Comparison of ENCODE assay signal across 8 cellular contexts in genomic region chr7:74256446-74257408, GRCh38. TPM values are rescaled to one million over a fixed set of nuclear protein-coding genes. Genes with fewer than 3 reads are reported as not detected.
DNase-seq lines count a peak whose midpoint lies in the region; ATAC-seq and TF ChIP-seq lines count a peak whose summit lies in the region.

No MANE protein-coding gene starts in this region.

- H3K9me2 ChIP-seq in PC-9 (ENCODE audit: insufficient read depth), result no peaks in the 10 kb centered on the region

- DNase-seq in DND-41 (no peak), PC-9 (no peak), dorsolateral prefrontal cortex (no peak), renal cortical epithelial cell (ENCODE audit: low read depth) (peak; percentile 47), KG1 (lab: John Stamatoyannopoulos, UW) (no peak), NCI-H2107 (lab: John Stamatoyannopoulos, UW) (no peak), NCI-H2107 treated with DMSO at 0.1 percent for 48 hours (lab: John Stamatoyannopoulos, UW; ENCODE audit: unreplicated experiment) (no peak), NCI-H748 treated with DMSO at 0.1 percent for 48 hours (lab: John Stamatoyannopoulos, UW) (no peak)

- peaks cover 35% of the 10 kb centered on the region for H3K79me2 ChIP-seq in DND-41 (ENCODE audit: insufficient read depth, low read length)
- peaks cover 41% of the 10 kb centered on the region for H3K79me2 ChIP-seq in PC-9 (ENCODE audit: low read depth)

- H3K4me3 ChIP-seq in DND-41 (ENCODE audit: low read depth in 1 of 2, low read length in 2 of 2), result no peak overlapping the region
- H3K4me3 ChIP-seq in PC-9, result no peak overlapping the region
- peak overlapping the region in 1 of 59 donors; percentile 5 for H3K4me3 ChIP-seq in dorsolateral prefrontal cortex

- H3K27me3 ChIP-seq in DND-41 (ENCODE audit: insufficient read depth, low read length, poor library complexity) (no peaks in the 10 kb centered on the region), PC-9 (ENCODE audit: insufficient read depth, low read depth) (no peaks in the 10 kb centered on the region), dorsolateral prefrontal cortex (no peaks in the 10 kb centered on the region)

- no peaks in the 10 kb centered on the region for H3K9me3 ChIP-seq in DND-41 (ENCODE audit: insufficient read depth, low read length, severe bottlenecking)
- H3K9me3 ChIP-seq in PC-9 (ENCODE audit: insufficient read depth, low read depth), result no peaks in the 10 kb centered on the region

- H4K20me1 ChIP-seq in DND-41 (ENCODE audit: insufficient read depth, low read length), result peaks cover 11% of the 10 kb centered on the region; the same call in 1 of the 2 replicates
- no peaks in the 10 kb centered on the region for H4K20me1 ChIP-seq in PC-9 (ENCODE audit: insufficient read depth)

- H3K27ac ChIP-seq in DND-41 (ENCODE audit: low read length) (peak overlapping the region; percentile 2; the same call in 1 of the 2 replicates), PC-9 (0 out of 2 replicates have a peak overlapping the region, but pooled peaks have one; percentile 12), dorsolateral prefrontal cortex (peak overlapping the region in 47 of 59 donors; percentile 6 to 99 (median 45))

- H3K4me1 ChIP-seq in DND-41 (ENCODE audit: insufficient read depth, low read length), result peaks cover 28% of the 10 kb centered on the region
- H3K4me1 ChIP-seq in PC-9 (replicated peaks; ENCODE audit: insufficient read depth), result peaks cover 20% of the 10 kb centered on the region

- no peak overlapping the region for H3K9ac ChIP-seq in DND-41 (ENCODE audit: low read depth, low read length)

- no peak overlapping the region for H3K4me2 ChIP-seq in DND-41 (ENCODE audit: insufficient read depth, low read length)
- H3K4me2 ChIP-seq in PC-9, result no peak overlapping the region

- H2AFZ ChIP-seq in DND-41 (ENCODE audit: low read depth, low read length) (no peak overlapping the region), PC-9 (no peak overlapping the region)

- intact Hi-C loops in PC-9 (cut with micrococcal nuclease; ENCODE audit: unreplicated experiment) (no loop called here), dorsolateral prefrontal cortex (cut with DNase I) (loop anchor here in 1 of 2 donors (5.0 kb wide), 1 partner anchor 49 kb away; no protein-coding TSS in a partner anchor)

- peaks cover 19% of the 10 kb centered on the region for H3F3A ChIP-seq in PC-9 (ENCODE audit: insufficient read depth, low read depth)

- ATAC-seq in DND-41 (ENCODE audit: insufficient read depth, low read depth), result no peak

- CTCF ChIA-PET in PC-9 (lab: Charles Lee), result no interaction called here

- no peak for TF ChIP-seq CTCF in DND-41 (IDR thresholded peaks at IDR 0.05; ENCODE audit: borderline replicate concordance, extremely low read depth, low read length, poor library complexity, severe bottlenecking)
- TF ChIP-seq CTCF in PC-9 (conservative IDR thresholded peaks at IDR 0.05), result no peak
- no peak for TF ChIP-seq CTCF in dorsolateral prefrontal cortex (IDR thresholded peaks at IDR 0.05 in 54 of 56, conservative IDR thresholded peaks at IDR 0.05 in 2 of 56; ENCODE audit: low read depth in 1 of 56, partially characterized antibody in 56 of 56)

- POLR2A ChIA-PET in PC-9 (lab: Charles Lee; ENCODE audit: unreplicated experiment), result interaction anchor here (0.5 to 0.8 kb wide), 3 partner anchors 46 to 1388 kb away, joined by 3 to 6 read pairs (median 3); no protein-coding TSS in a partner anchor

- H3K36me3 ChIP-seq in DND-41 (ENCODE audit: insufficient read depth, low read length) (peaks cover 18% of the 10 kb centered on the region), PC-9 (ENCODE audit: low read depth) (peaks cover 2% of the 10 kb centered on the region; the same call in 1 of the 2 replicates)

- BruUV-seq in PC-9 (replicated peaks; lab: Mats Ljungman, UMichigan), result no TSS peak

RNA-seq across cellular contexts. Expression of gene RFC2, which starts 2.5 kb away (rescaled TPM):
- total RNA-seq in PC-9 (2021) (65.5 and 75.7 TPM in 2 replicates), dorsolateral prefrontal cortex (10 to 100 TPM; 10.9 to 31.7 (median 19.3) TPM), renal cortical epithelial cell (8.8 and 24.7 TPM in 2 replicates)

RNA-seq across cellular contexts. Expression of gene CLIP2, which starts 32.5 kb away (rescaled TPM):
- 37.9 and 48.0 TPM in 2 replicates for total RNA-seq in PC-9 (2021)
- 100 to 1,000 TPM; 111 to 263 (median 148) TPM for total RNA-seq in dorsolateral prefrontal cortex
- 23.6 and 44.9 TPM in 2 replicates for total RNA-seq in renal cortical epithelial cell

RNA-seq across cellular contexts. Expression of gene LAT2, which starts 46.9 kb away (rescaled TPM):
- total RNA-seq in PC-9 (2021) (1.8 and 3.5 TPM in 2 replicates), dorsolateral prefrontal cortex (10 to 100 TPM in 67 of 120 experiments, 1 to 10 TPM in 53; 1.2 to 28.5 (median 10.6) TPM), renal cortical epithelial cell (0.35 and 1.0 TPM in 2 replicates)
